Comparison of ENCODE assay signal across 37 cellular contexts in the genomic region with DNA sequence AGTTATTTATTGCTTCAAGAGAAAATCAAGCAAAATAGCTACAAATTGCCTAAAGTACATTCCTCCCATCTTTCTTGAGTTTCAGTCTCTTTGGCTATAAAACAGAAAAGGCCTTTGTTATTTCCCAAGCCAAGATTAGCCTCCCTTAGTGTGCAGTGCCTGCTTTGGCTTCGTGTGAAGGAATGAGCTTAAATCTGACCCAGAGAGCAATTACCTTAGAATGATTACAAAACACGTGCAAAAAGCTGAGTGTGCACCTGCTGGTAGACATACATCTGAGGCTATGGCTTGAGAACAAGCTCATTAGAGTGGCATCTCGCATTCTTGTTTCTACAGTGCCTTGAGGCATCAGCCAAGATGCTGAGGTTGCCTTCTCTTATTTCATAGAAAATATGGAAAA.
"Had no signal": no experiment of that assay in that cellular context is flagged by ENCODE, and none has a peak within 500 bp of the region (broad histone marks: within the 10 kb centered on the region; RNA-seq: fewer than 3 reads in every experiment).

No MANE protein-coding gene starts in this region.

- H3K4me3 ChIP-seq: ascending aorta, breast epithelium, MG63, Peyer's patch had no signal

- H3K27ac Mint-ChIP-seq: activated B cell treated with CpG ODN at 0.5 μM for 24 hours; activated CD8-positive, alpha-beta T cell treated with anti-CD3 and anti-CD28 coated beads for 36 hours; activated naive CD8-positive, alpha-beta T cell treated with anti-CD3 and anti-CD28 coated beads for 36 hours; activated T-cell treated with anti-CD3 and anti-CD28 coated beads, Interleukin-2, amount 50 U/mL, for 72 hours; activated T-helper 17 cell treated with anti-CD3 and anti-CD28 coated beads, Interleukin-2, amount 50 U/mL, for 72 hours had no signal

- H3K4me1 Mint-ChIP-seq: activated B cell treated with CpG ODN at 0.5 μM for 24 hours; activated naive CD8-positive, alpha-beta T cell treated with anti-CD3 and anti-CD28 coated beads for 36 hours; activated T-helper 17 cell treated with anti-CD3 and anti-CD28 coated beads, Interleukin-2, amount 50 U/mL, for 72 hours had no signal

- H3K36me3 Mint-ChIP-seq: activated naive CD8-positive, alpha-beta T cell treated with anti-CD3 and anti-CD28 coated beads for 36 hours had no signal

- H3K4me1 ChIP-seq: Peyer's patch had no signal

- H3K27me3 ChIP-seq: ascending aorta, breast epithelium, MG63, Peyer's patch had no signal

- ATAC-seq: activated CD8-positive, alpha-beta T cell treated with anti-CD3 and anti-CD28 coated beads for 36 hours; activated T-cell treated with anti-CD3 and anti-CD28 coated beads, Interleukin-2, amount 50 U/mL, for 72 hours; activated T-helper 17 cell treated with anti-CD3 and anti-CD28 coated beads, Interleukin-2, amount 50 U/mL, for 72 hours; PC-3; Right ventricle myocardium inferior had no signal

- H3K27ac ChIP-seq: ascending aorta, breast epithelium, Peyer's patch, VCaP had no signal

- H3K9me3 Mint-ChIP-seq: activated B cell treated with CpG ODN at 0.5 μM for 24 hours; activated CD8-positive, alpha-beta T cell treated with anti-CD3 and anti-CD28 coated beads for 36 hours; activated naive CD8-positive, alpha-beta T cell treated with anti-CD3 and anti-CD28 coated beads for 36 hours; activated T-cell treated with anti-CD3 and anti-CD28 coated beads, Interleukin-2, amount 50 U/mL, for 72 hours; activated T-helper 17 cell treated with anti-CD3 and anti-CD28 coated beads, Interleukin-2, amount 50 U/mL, for 72 hours had no signal

- DNase-seq: activated B cell treated with CpG ODN at 0.5 μM for 24 hours; activated CD4-positive, alpha-beta T cell treated with anti-CD3 and anti-CD28 coated beads for 4 hours; activated CD4-positive, CD25-positive, alpha-beta regulatory T cell treated with anti-CD3 and anti-CD28 coated beads, Interleukin-2, amount 50 U/mL, for 72 hours; activated CD8-positive, alpha-beta T cell treated with anti-CD3 and anti-CD28 coated beads for 36 hours; activated effector memory CD4-positive, alpha-beta T cell treated with anti-CD3 and anti-CD28 coated beads, Interleukin-2, amount 50 U/mL, for 16 hours; activated naive CD4-positive, alpha-beta T cell; activated naive CD4-positive, alpha-beta T cell treated with anti-CD3 and anti-CD28 coated beads, Interleukin-2, amount 50 U/mL, for 16 hours; activated naive CD8-positive, alpha-beta T cell treated with anti-CD3 and anti-CD28 coated beads for 36 hours; activated T-cell treated with anti-CD3 and anti-CD28 coated beads, Interleukin-2, amount 50 U/mL, for 1 hour; activated T-cell treated with anti-CD3 and anti-CD28 coated beads, Interleukin-2, amount 50 U/mL, for 72 hours; amygdala; Kasumi-1; KBM-7; MG63; NCI-H1048; NCI-H1105 treated with DMSO at 0.1 percent for 48 hours; NCI-H1436; NCI-H187; NCI-H2029 treated with DMSO at 0.1 percent for 48 hours; NCI-H2107; NCI-H226; NCI-H446 treated with DMSO at 0.1 percent for 48 hours; NCI-H524; NCI-H69; NCI-H82; PC-3; Peyer's patch; RPMI8226; SW 1271; T-helper 1 cell; T-helper 2 cell; T-helper 9 cell had no signal

- H3K9me3 ChIP-seq: ascending aorta, breast epithelium, MG63, Peyer's patch had no signal

- H3K4me3 Mint-ChIP-seq: activated B cell treated with CpG ODN at 0.5 μM for 24 hours; activated CD8-positive, alpha-beta T cell treated with anti-CD3 and anti-CD28 coated beads for 36 hours; activated naive CD8-positive, alpha-beta T cell treated with anti-CD3 and anti-CD28 coated beads for 36 hours; activated T-cell treated with anti-CD3 and anti-CD28 coated beads, Interleukin-2, amount 50 U/mL, for 72 hours; activated T-helper 17 cell treated with anti-CD3 and anti-CD28 coated beads, Interleukin-2, amount 50 U/mL, for 72 hours had no signal

- H3K36me3 ChIP-seq: ascending aorta, breast epithelium, MG63, Peyer's patch had no signal
